In the genomic region with DNA sequence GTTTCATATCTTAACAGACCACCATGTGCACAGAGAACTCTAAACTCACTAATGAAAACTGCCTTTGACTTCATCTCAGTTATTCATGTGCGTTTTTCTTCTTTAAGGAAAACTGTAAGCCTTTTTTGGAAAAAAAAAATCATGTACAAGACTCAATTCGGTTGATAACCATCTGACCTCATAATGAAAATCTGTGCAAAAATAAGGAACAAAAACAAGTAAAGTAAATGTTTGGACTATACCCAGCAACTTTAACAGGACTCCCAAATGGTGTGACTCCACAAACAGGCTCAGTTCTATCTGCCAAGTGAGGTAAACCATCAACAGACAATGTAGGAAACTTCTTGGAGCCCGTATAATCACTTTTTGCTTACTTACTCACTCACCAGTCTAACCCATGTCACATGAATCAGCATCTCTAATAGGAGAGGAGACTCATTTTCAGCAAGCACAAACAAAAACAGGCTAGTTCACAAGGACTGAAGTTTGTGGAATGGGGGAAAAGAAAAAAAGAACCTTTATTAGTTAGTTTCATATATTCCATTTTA, we compare ENCODE assay signal across 17 cellular contexts. TPM values are rescaled to one million over a fixed set of nuclear protein-coding genes. Genes with fewer than 3 reads are reported as not detected.
DNase-seq lines count a peak whose midpoint lies in the region; ATAC-seq and TF ChIP-seq lines count a peak whose summit lies in the region.
"Had no signal": no experiment of that assay in that cellular context is flagged by ENCODE, and none has a peak within 500 bp of the region (broad histone marks: within the 10 kb centered on the region; RNA-seq: fewer than 3 reads in every experiment).

No MANE protein-coding gene starts in this region.

- H2BK5ac ChIP-seq in IMR-90 (ENCODE audit: low read depth, low read length, poor library complexity, severe bottlenecking): no peak overlapping the region

- H2BK20ac ChIP-seq in IMR-90 (ENCODE audit: low read depth, low read length): no peak overlapping the region

- no peak overlapping the region for H3K4me3 ChIP-seq in IMR-90 (ENCODE audit: insufficient read depth, low read depth, low read length)
- H3K4me3 ChIP-seq in mammary epithelial cell (replicated peaks in 1 of 3; ENCODE audit: insufficient read depth in 1 of 3, low read depth in 2 of 3, low read length in 3 of 3): no peak overlapping the region
- no peak overlapping the region for H3K4me3 ChIP-seq in SJCRH30

- no peak overlapping the region for H2AK9ac ChIP-seq in IMR-90 (replicated peaks; ENCODE audit: low read depth, low read length, poor library complexity)

- H3K4me2 ChIP-seq in IMR-90 (ENCODE audit: low read depth, low read length): peak overlapping the region; percentile 1; the same call in 1 of the 2 replicates
- H3K4me2 ChIP-seq in mammary epithelial cell (ENCODE audit: insufficient read depth, low read depth, low read length): no peak overlapping the region

- no peak overlapping the region for H3K23ac ChIP-seq in IMR-90 (ENCODE audit: low read depth, low read length)

- dilution Hi-C loops in IMR-90 (cut with HindIII; ENCODE audit: low sequenced_read_pairs, unreplicated experiment): no loop called here
- dilution Hi-C loops in mammary epithelial cell (cut with HindIII; ENCODE audit: low sequenced_read_pairs): no loop called here

- no peak overlapping the region for H3K18ac ChIP-seq in IMR-90 (ENCODE audit: low read depth, low read length)

- ATAC-seq in IMR-90 (ENCODE audit: low read depth): no peak
- ATAC-seq: stimulated activated naive CD8-positive, alpha-beta T cell treated with anti-CD3 and anti-CD28 coated beads, Interleukin-15, Interleukin-2, amounts not matched to agents 100 U/mL and 50 U/mL, for 24 hours; T-cell had no signal

- H2BK15ac ChIP-seq in IMR-90 (ENCODE audit: low read depth, low read length): no peak overlapping the region

- H3K4me1 ChIP-seq in IMR-90 (ENCODE audit: control insufficient read depth, insufficient read depth, low read length): peaks cover 4% of the 10 kb centered on the region
- peaks cover 44% of the 10 kb centered on the region for H3K4me1 ChIP-seq in mammary epithelial cell (ENCODE audit: insufficient read depth, low read length)
- H3K4me1 ChIP-seq in SJCRH30: peaks cover 12% of the 10 kb centered on the region

- no peaks in the 10 kb centered on the region for H3K9me1 ChIP-seq in IMR-90 (ENCODE audit: insufficient read depth, low read length)

- no peak for TF ChIP-seq POLR2A in IMR-90 (IDR thresholded peaks at IDR 0.05; ENCODE audit: low read depth, low read length)

- H3K79me2 ChIP-seq in mammary epithelial cell (ENCODE audit: insufficient read depth, low read length): no peaks in the 10 kb centered on the region

- no TSS peak for BruUV-seq in IMR-90 (replicated peaks; lab: Mats Ljungman, UMichigan)
- no TSS peak for BruUV-seq in mammary epithelial cell (replicated peaks; lab: Mats Ljungman, UMichigan)

- in situ Hi-C loops in IMR-90 (cut with MboI; ENCODE audit: low sequenced_read_pairs): no loop called here
- in situ Hi-C loops in mammary epithelial cell (cut with MboI; ENCODE audit: low sequenced_read_pairs in 2 of 2): no loop called here

- H3K27ac ChIP-seq in IMR-90 (ENCODE audit: insufficient read depth, low read length) (no peak overlapping the region), mammary epithelial cell (ENCODE audit: insufficient read depth, low read depth, low read length) (peak overlapping the region; percentile 20), SJCRH30 (no peak overlapping the region)

- H3K79me1 ChIP-seq in IMR-90 (ENCODE audit: low read depth in 1 of 2, low read length in 2 of 2): 0 out of 4 replicates have a peak, but pooled peaks cover 0 to 3% of the 10 kb centered on the region in 2 experiments

- no peak overlapping the region for H4K91ac ChIP-seq in IMR-90 (ENCODE audit: insufficient read depth, low read depth, low read length)

- H3K4ac ChIP-seq in IMR-90 (ENCODE audit: low read depth, low read length): no peak overlapping the region

- POLR2A ChIA-PET in IMR-90 (lab: Charles Lee; ENCODE audit: unreplicated experiment): no interaction called here

- H3K27me3 ChIP-seq in IMR-90 (ENCODE audit: control insufficient read depth, insufficient read depth, low read length) (no peaks in the 10 kb centered on the region), mammary epithelial cell (ENCODE audit: insufficient read depth, low read length) (no peaks in the 10 kb centered on the region), SJCRH30 (no peaks in the 10 kb centered on the region)

- H4K5ac ChIP-seq in IMR-90 (ENCODE audit: low read depth, low read length): no peak overlapping the region

- TF ChIP-seq CTCF in IMR-90 (conservative IDR thresholded peaks at IDR 0.05; ENCODE audit: low read depth, low read length) (no peak), mammary epithelial cell (conservative IDR thresholded peaks at IDR 0.05 in 1 of 2, IDR thresholded peaks at IDR 0.05 in 1 of 2; ENCODE audit: extremely low read depth in 1 of 2, insufficient read depth in 1 of 2, low read depth in 1 of 2, low read length in 2 of 2) (no peak)

- DNase-seq in A172 (ENCODE audit: low spot score) (peak; percentile 66), IMR-90 (peak; percentile 64), mammary epithelial cell (peak; percentile 80), kidney glomerular epithelial cell (lab: John Stamatoyannopoulos, UW) (peak; percentile 29), hypothalamus (lab: John Stamatoyannopoulos, UW) (no peak), NOMO-1 treated with dmso at 0.1 percent for 144 hours (lab: John Stamatoyannopoulos, UW; ENCODE audit: unreplicated experiment) (no peak), SJCRH30 (no peak), hippocampal formation (lab: John Stamatoyannopoulos, UW) (no peak)
- DNase-seq: activated CD4-positive, alpha-beta T cell treated with anti-CD3 and anti-CD28 coated beads, Interleukin-2, amount 50 U/mL, for 48 hours; DND-41; MV-4-11; NCI-H526 treated with DMSO at 0.1 percent for 48 hours; stimulated activated CD4-positive, alpha-beta T cell treated with anti-CD3 and anti-CD28 coated beads, Interleukin-4, amount 100 ng/mL, for 1 hour; stimulated activated naive CD8-positive, alpha-beta T cell treated with anti-CD3 and anti-CD28 coated beads, Interleukin-15, Interleukin-2, amounts not matched to agents 100 U/mL and 50 U/mL, for 24 hours; T-cell had no signal

- WGBS in IMR-90 (ENCODE audit: extremely low coverage in 2 of 2, insufficient read length in 1 of 2), 2 experiments: no CpG with 5 or more reads among the region's 3 CpGs
- 48% methylated on average over 3 of the region's 3 CpGs for WGBS in mammary epithelial cell (ENCODE audit: low coverage, missing lambda C conversion rate)

- no peak overlapping the region for H2BK120ac ChIP-seq in IMR-90 (ENCODE audit: low read depth, low read length)

- no peak overlapping the region for H2AFZ ChIP-seq in IMR-90 (replicated peaks; ENCODE audit: low read length, poor library complexity)
- H2AFZ ChIP-seq in mammary epithelial cell (ENCODE audit: low read depth, low read length): no peak overlapping the region

- CTCF ChIA-PET in IMR-90 (lab: Yijun Ruan, JAX): no interaction called here
- CTCF ChIA-PET in mammary epithelial cell (lab: Charles Lee; ENCODE audit: low non-redundant PET): no interaction called here

- H3K36me3 ChIP-seq in IMR-90 (ENCODE audit: control insufficient read depth, insufficient read depth, low read length) (no peaks in the 10 kb centered on the region), mammary epithelial cell (ENCODE audit: insufficient read depth, low read length) (no peaks in the 10 kb centered on the region), SJCRH30 (no peaks in the 10 kb centered on the region)

- intact Hi-C loops in IMR-90 (cut with micrococcal nuclease) (no loop called here), mammary epithelial cell (cut with micrococcal nuclease) (no loop called here)

- H2AK5ac ChIP-seq in IMR-90 (ENCODE audit: low read depth, low read length): no peak overlapping the region

- H3K9me3 ChIP-seq in IMR-90 (ENCODE audit: control insufficient read depth, insufficient read depth, low read length) (no peaks in the 10 kb centered on the region), mammary epithelial cell (replicated peaks; ENCODE audit: insufficient read depth, low read length) (no peaks in the 10 kb centered on the region), SJCRH30 (replicated peaks) (no peaks in the 10 kb centered on the region)

- H3K9ac ChIP-seq in IMR-90 (ENCODE audit: low read depth, low read length) (no peak overlapping the region), mammary epithelial cell (ENCODE audit: insufficient read depth, low read length) (no peak overlapping the region)

- TF ChIP-seq RAD21 in IMR-90 (IDR thresholded peaks at IDR 0.05; ENCODE audit: low read length): no peak

- no peak overlapping the region for H3K56ac ChIP-seq in IMR-90 (ENCODE audit: extremely low read depth, insufficient read depth, low read length)

- H4K8ac ChIP-seq in IMR-90 (ENCODE audit: low read depth in 2 of 2, low read length in 2 of 2): no peak overlapping the region

- H3K14ac ChIP-seq in IMR-90 (replicated peaks; ENCODE audit: low read depth, low read length): no peak overlapping the region

- H4K20me1 ChIP-seq in IMR-90 (ENCODE audit: insufficient read depth, low read length) (no peaks in the 10 kb centered on the region), mammary epithelial cell (ENCODE audit: insufficient read depth, low read length) (no peaks in the 10 kb centered on the region)

TF ChIP-seq in IMR-90, 13 proteins besides CTCF, POLR2A, EP300 and RAD21 (continues in another document):
- peak; percentile 17; the same call in 1 of the 2 replicates for TF ChIP-seq MAFK (IDR thresholded peaks at IDR 0.05; ENCODE audit: low read depth, low read length)

RNA-seq across cellular contexts. Expression of a gene that starts 9.3 kb away (rescaled TPM):
- 64.7 and 84.7 TPM in 2 replicates for total RNA-seq in A172 (2014; rRNA removed; shearing (Covaris generic))
- 9.0 and 11.4 TPM in 2 replicates for total RNA-seq in IMR-90 (2012; rRNA removed)
- 14.2 and 15.2 TPM in 2 replicates for polyA plus RNA-seq in IMR-90 (2012; rRNA removed)
- polyA plus RNA-seq in IMR-90 (2012; cell fraction: cytosol; rRNA removed): 3.4 and 3.9 TPM in 2 replicates
- polyA plus RNA-seq in IMR-90 (2012; cell fraction: nucleus; rRNA removed; ENCODE audit: low replicate concordance): 1.4 and 4.0 TPM in 2 replicates
- 10 to 100 TPM in 1 of 2 donors, 1 to 10 TPM in 1; 7.2 to 37.9 TPM for total RNA-seq in mammary epithelial cell
- polyA plus RNA-seq in mammary epithelial cell: 16.0 TPM
- 24.3 TPM for polyA minus RNA-seq in mammary epithelial cell
- 28.7 and 33.8 TPM in 2 replicates for total RNA-seq in SJCRH30 (2014; rRNA removed; shearing (Covaris generic))

RNA-seq across cellular contexts. Expression of a gene that starts 9.3 kb away (rescaled TPM):
- 0.19 TPM in 1 of 2 replicates, not detected in the other for total RNA-seq in A172 (2014; rRNA removed; shearing (Covaris generic))
- total RNA-seq in IMR-90 (2012; rRNA removed): not detected in 2 replicates
- not detected in 2 replicates for polyA plus RNA-seq in IMR-90 (2012; rRNA removed)
- not detected in 2 replicates for polyA plus RNA-seq in IMR-90 (2012; cell fraction: cytosol; rRNA removed)
- polyA plus RNA-seq in IMR-90 (2012; cell fraction: nucleus; rRNA removed; ENCODE audit: low replicate concordance): not detected in 2 replicates
- total RNA-seq in mammary epithelial cell: under 1 TPM in 1 of 2 donors, not detected in 1; 0.17 TPM
- 0.07 TPM for polyA plus RNA-seq in mammary epithelial cell
- polyA minus RNA-seq in mammary epithelial cell: not detected
- 0.13 and 0.71 TPM in 2 replicates for total RNA-seq in SJCRH30 (2014; rRNA removed; shearing (Covaris generic))
- total RNA-seq: kidney epithelial cell, T-cell had no signal
- polyA plus RNA-seq: AG04450 had no signal

Comparison
In these comparisons a context has a peak if more than half of its experiments do, and no peak if none do; other contexts are left out.
1. DNase-seq: peak in A172 (single experiment), IMR-90 (single experiment), mammary epithelial cell (single experiment) and kidney glomerular epithelial cell (single experiment); none in hypothalamus (0 of 51), NOMO-1 treated with dmso at 0.1 percent for 144 hours (single experiment), SJCRH30 (0 of 2) and hippocampal formation (0 of 2).